Comparison of ENCODE assay signal across 8 cellular contexts in the genomic region with DNA sequence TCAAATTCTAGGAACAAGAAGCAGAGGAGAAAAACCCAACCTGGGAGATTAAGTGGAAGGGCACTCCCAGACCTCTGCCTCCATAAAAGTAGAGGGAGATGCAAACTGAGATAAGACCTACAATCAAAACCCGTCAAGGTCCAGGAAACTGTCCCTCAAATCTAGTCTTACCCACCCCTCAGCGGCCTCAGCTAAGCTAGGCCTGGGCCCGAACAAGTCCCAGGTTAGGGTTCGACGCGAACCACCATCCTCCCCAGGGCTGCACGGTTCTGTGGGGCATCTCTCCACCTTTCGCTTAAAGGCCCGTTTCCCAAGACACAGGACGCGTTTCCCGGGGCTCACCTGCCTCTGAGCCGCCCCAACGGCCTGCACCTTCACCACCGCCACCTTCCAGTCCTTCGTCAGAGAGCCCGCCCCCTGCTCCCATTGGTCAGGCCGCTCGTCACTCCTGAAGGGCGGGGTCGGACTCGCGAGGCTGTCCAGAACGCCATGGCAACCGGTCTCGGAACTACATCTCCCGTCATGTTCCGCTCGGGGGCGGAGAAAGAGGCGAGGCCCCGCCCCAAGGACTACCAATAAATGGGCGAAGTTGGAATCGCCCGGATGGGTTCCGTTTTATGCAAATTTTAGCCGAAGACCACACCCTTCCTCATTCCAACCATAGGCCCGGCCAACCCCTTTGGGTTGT. TPM values are rescaled to one million over a fixed set of nuclear protein-coding genes. Genes with fewer than 3 reads are reported as not detected.
DNase-seq lines count a peak whose midpoint lies in the region; ATAC-seq and TF ChIP-seq lines count a peak whose summit lies in the region.

Gene CRYZL1 (minus strand): TSS at position 403 of the 688 bp plus-strand sequence. CDS start 10,190 bp downstream, outside the sequence.

- H3K9me3 ChIP-seq in Karpas-422 (ENCODE audit: low read length) (no peaks in the 10 kb centered on the region), esophagus squamous epithelium (no peaks in the 10 kb centered on the region)

- ATAC-seq in GM21825 (IDR thresholded peaks at IDR 0.05; ENCODE audit: unreplicated experiment): peak; percentile 74

- DNase-seq in DMS79 treated with DMSO at 0.1 percent for 48 hours (lab: John Stamatoyannopoulos, UW) (peak; percentile 99), Karpas-422 (peak; percentile 100), RKO (ENCODE audit: low spot score) (peak; percentile 99), activated T-helper 1 cell treated with Interleukin-2 at 50 U/mL for 16 hours (ENCODE audit: low read depth) (peak; percentile 100), esophagus squamous epithelium (lab: John Stamatoyannopoulos, UW) (peak; percentile 99), myocyte (ENCODE audit: low read depth) (peak; percentile 100)
- peak; percentile 99 to 100 for DNase-seq in stimulated activated CD8-positive, alpha-beta memory T cell treated with anti-CD3 and anti-CD28 coated beads, Interleukin-7, amount 100 ng/mL, for 48 hours (ENCODE audit: extremely low read depth in 1 of 2, low read depth in 1 of 2)

- H2AFZ ChIP-seq in Karpas-422 (ENCODE audit: low read length): peak within 1 kb of the TSS; percentile 96

- TF ChIP-seq CTCF in esophagus squamous epithelium (IDR thresholded peaks at IDR 0.05): no peak

- no peaks in the 10 kb centered on the region for H3K36me3 ChIP-seq in Karpas-422 (ENCODE audit: insufficient read depth, low read length)
- H3K36me3 ChIP-seq in esophagus squamous epithelium: peaks cover 0 to 5% (median 0%) of the 10 kb centered on the region in 3 donors

- H4K20me1 ChIP-seq in Karpas-422 (ENCODE audit: insufficient read depth, low read depth, low read length): peaks cover 10% of the 10 kb centered on the region; the same call in 1 of the 2 replicates

- H3K4me1 ChIP-seq in Karpas-422 (ENCODE audit: low read length): peaks cover 19% of the 10 kb centered on the region
- peaks cover 14 to 52% (median 16%) of the 10 kb centered on the region in 3 donors for H3K4me1 ChIP-seq in esophagus squamous epithelium

- no peaks in the 10 kb centered on the region for H3K27me3 ChIP-seq in Karpas-422 (ENCODE audit: low read length)
- no peaks in the 10 kb centered on the region for H3K27me3 ChIP-seq in esophagus squamous epithelium

- peaks cover 46% of the 10 kb centered on the region for H3K79me2 ChIP-seq in Karpas-422 (ENCODE audit: low read length)

- intact Hi-C loops in esophagus squamous epithelium (cut with DNase I): no loop called here

- WGBS in esophagus squamous epithelium, 2 donors: 0% methylated on average over 13 to 22 of the region's 38 CpGs

- H3K27ac ChIP-seq in Karpas-422 (ENCODE audit: low read length) (peak within 1 kb of the TSS; percentile 78), esophagus squamous epithelium (peak within 1 kb of the TSS; percentile 90 to 96 (median 93))

- peak within 1 kb of the TSS; percentile 82 for H3K4me3 ChIP-seq in Karpas-422 (ENCODE audit: low read length)
- H3K4me3 ChIP-seq in esophagus squamous epithelium: peak within 1 kb of the TSS; percentile 81 to 97 (median 90)

- peak within 1 kb of the TSS; percentile 93 for H3K4me2 ChIP-seq in Karpas-422 (ENCODE audit: low read depth, low read length, poor library complexity, severe bottlenecking)

- H3K9ac ChIP-seq in Karpas-422 (ENCODE audit: low read length): peak within 1 kb of the TSS; percentile 78

- H3K9me2 ChIP-seq in Karpas-422 (replicated peaks; ENCODE audit: insufficient read depth, low read length): no peaks in the 10 kb centered on the region

- peak in 1 of 4 donors; percentile 78 for TF ChIP-seq POLR2A in esophagus squamous epithelium (IDR thresholded peaks at IDR 0.05)

RNA-seq across cellular contexts. Expression of gene CRYZL1, which starts in this region (rescaled TPM):
- 38.9 and 43.6 TPM in 2 replicates for total RNA-seq in Karpas-422 (2014; rRNA removed; shearing (Covaris generic); ENCODE audit: low replicate concordance)
- total RNA-seq in esophagus squamous epithelium (10 to 100 TPM in 3 of 4 donors, 1 to 10 TPM in 1; 7.9 to 25.7 (median 15.3) TPM), myocyte (13.7 and 19.1 TPM in 2 replicates)
- 19.3 TPM for polyA plus RNA-seq in myocyte (2012)

Comparison
In these comparisons a context has a peak if more than half of its experiments do, and no peak if none do; other contexts are left out.
1. Peak in every context shown above with its lines: DNase-seq, ATAC-seq, H3K4me3 ChIP-seq and H3K27ac ChIP-seq.